15 cellular contexts compared by ENCODE assay signal in the genomic region with DNA sequence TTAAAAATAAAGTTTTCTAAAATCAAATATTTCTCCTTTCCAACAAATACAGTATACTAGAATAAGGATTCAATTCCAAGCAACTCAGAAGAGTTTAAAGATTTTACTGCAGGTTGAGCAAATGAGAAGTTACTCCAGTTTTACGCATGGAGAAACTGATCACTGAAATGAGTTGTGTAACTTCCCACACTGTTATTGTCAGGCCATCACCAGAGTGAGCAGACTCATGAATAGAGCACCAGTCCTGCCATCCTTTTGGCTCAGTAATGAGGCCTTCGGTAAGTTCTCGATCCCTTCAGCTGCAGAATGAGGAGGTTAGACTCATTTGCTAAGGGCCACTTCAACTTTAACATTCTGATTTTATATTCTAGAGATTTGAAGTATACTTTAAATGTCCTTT. TPM values are rescaled to one million over a fixed set of nuclear protein-coding genes. Genes with fewer than 3 reads are reported as not detected.
"Had no signal": no experiment of that assay in that cellular context is flagged by ENCODE, and none has a peak within 500 bp of the region (broad histone marks: within the 10 kb centered on the region; RNA-seq: fewer than 3 reads in every experiment).

No MANE protein-coding gene starts in this region.

- H3K4me3 Mint-ChIP-seq: activated naive CD4-positive, alpha-beta T cell treated with anti-CD3 and anti-CD28 coated beads, Interleukin-2, amount 10 ng/mL, durations not matched to agents 7 days and 5 days; activated T-helper 17 cell treated with anti-CD3 and anti-CD28 coated beads, Interleukin-2, amount 50 U/mL, for 72 hours; dendritic cell treated with granulocyte-macrophage colony-stimulating factor and Interleukin-4, amounts not matched to agents 40 ng/mL and 50 ng/mL, for 4 days; stimulated activated effector memory CD8-positive, alpha-beta T cell treated with anti-CD3 and anti-CD28 coated beads, Interleukin-12 subunit alpha, Interleukin-12 subunit beta, amount 100 ng/mL, for 72 hours had no signal

- H3K27ac Mint-ChIP-seq: activated naive CD4-positive, alpha-beta T cell treated with anti-CD3 and anti-CD28 coated beads, Interleukin-2, amount 10 ng/mL, durations not matched to agents 7 days and 5 days; activated T-helper 17 cell treated with anti-CD3 and anti-CD28 coated beads, Interleukin-2, amount 50 U/mL, for 72 hours; dendritic cell treated with granulocyte-macrophage colony-stimulating factor and Interleukin-4, amounts not matched to agents 40 ng/mL and 50 ng/mL, for 4 days; stimulated activated effector memory CD8-positive, alpha-beta T cell treated with anti-CD3 and anti-CD28 coated beads, Interleukin-12 subunit alpha, Interleukin-12 subunit beta, amount 100 ng/mL, for 72 hours had no signal

- ATAC-seq: activated T-helper 17 cell treated with anti-CD3 and anti-CD28 coated beads, Interleukin-2, amount 50 U/mL, for 72 hours; psoas muscle; right lobe of liver; stimulated activated effector memory CD8-positive, alpha-beta T cell treated with anti-CD3 and anti-CD28 coated beads, Interleukin-12 subunit alpha, Interleukin-12 subunit beta, amount 100 ng/mL, for 72 hours had no signal

- H3K4me1 Mint-ChIP-seq: activated naive CD4-positive, alpha-beta T cell treated with anti-CD3 and anti-CD28 coated beads, Interleukin-2, amount 10 ng/mL, durations not matched to agents 7 days and 5 days; activated T-helper 17 cell treated with anti-CD3 and anti-CD28 coated beads, Interleukin-2, amount 50 U/mL, for 72 hours; stimulated activated effector memory CD8-positive, alpha-beta T cell treated with anti-CD3 and anti-CD28 coated beads, Interleukin-12 subunit alpha, Interleukin-12 subunit beta, amount 100 ng/mL, for 72 hours had no signal

- H3K4me1 ChIP-seq: breast epithelium, psoas muscle, right lobe of liver had no signal

- H3K36me3 Mint-ChIP-seq: activated naive CD4-positive, alpha-beta T cell treated with anti-CD3 and anti-CD28 coated beads, Interleukin-2, amount 10 ng/mL, durations not matched to agents 7 days and 5 days; stimulated activated effector memory CD8-positive, alpha-beta T cell treated with anti-CD3 and anti-CD28 coated beads, Interleukin-12 subunit alpha, Interleukin-12 subunit beta, amount 100 ng/mL, for 72 hours had no signal

- H3K27ac ChIP-seq: ascending aorta, epithelial cell of prostate, psoas muscle, right lobe of liver, tibial nerve had no signal

- H3K4me3 ChIP-seq: ascending aorta, breast epithelium, psoas muscle, right lobe of liver, tibial nerve had no signal

- H3K36me3 ChIP-seq: ascending aorta, breast epithelium, right lobe of liver, tibial nerve had no signal

- H3K27me3 ChIP-seq: ascending aorta, breast epithelium, right lobe of liver, tibial nerve had no signal

- DNase-seq: activated CD4-positive, alpha-beta T cell treated with anti-CD3 and anti-CD28 coated beads, Interleukin-2, amount 50 U/mL, for 48 hours; activated naive CD4-positive, alpha-beta T cell treated with anti-CD3 and anti-CD28 coated beads, Interleukin-2, amount 10 ng/mL, durations not matched to agents 7 days and 5 days; effector memory CD4-positive, alpha-beta T cell; head of caudate nucleus; psoas muscle; right lobe of liver; T-helper 1 cell; T1000 had no signal

- H3K9me3 ChIP-seq: ascending aorta, breast epithelium, psoas muscle, right lobe of liver, tibial nerve had no signal

- H3K27me3 Mint-ChIP-seq: activated naive CD4-positive, alpha-beta T cell treated with anti-CD3 and anti-CD28 coated beads, Interleukin-2, amount 10 ng/mL, durations not matched to agents 7 days and 5 days; activated T-helper 17 cell treated with anti-CD3 and anti-CD28 coated beads, Interleukin-2, amount 50 U/mL, for 72 hours; dendritic cell treated with granulocyte-macrophage colony-stimulating factor and Interleukin-4, amounts not matched to agents 40 ng/mL and 50 ng/mL, for 4 days had no signal

- H3K9me3 Mint-ChIP-seq: activated naive CD4-positive, alpha-beta T cell treated with anti-CD3 and anti-CD28 coated beads, Interleukin-2, amount 10 ng/mL, durations not matched to agents 7 days and 5 days; activated T-helper 17 cell treated with anti-CD3 and anti-CD28 coated beads, Interleukin-2, amount 50 U/mL, for 72 hours; dendritic cell treated with granulocyte-macrophage colony-stimulating factor and Interleukin-4, amounts not matched to agents 40 ng/mL and 50 ng/mL, for 4 days; stimulated activated effector memory CD8-positive, alpha-beta T cell treated with anti-CD3 and anti-CD28 coated beads, Interleukin-12 subunit alpha, Interleukin-12 subunit beta, amount 100 ng/mL, for 72 hours had no signal

RNA-seq across cellular contexts. Expression of gene ZNF860, which starts 48.6 kb away (rescaled TPM):
- total RNA-seq: psoas muscle had no signal
